In the genomic region with DNA sequence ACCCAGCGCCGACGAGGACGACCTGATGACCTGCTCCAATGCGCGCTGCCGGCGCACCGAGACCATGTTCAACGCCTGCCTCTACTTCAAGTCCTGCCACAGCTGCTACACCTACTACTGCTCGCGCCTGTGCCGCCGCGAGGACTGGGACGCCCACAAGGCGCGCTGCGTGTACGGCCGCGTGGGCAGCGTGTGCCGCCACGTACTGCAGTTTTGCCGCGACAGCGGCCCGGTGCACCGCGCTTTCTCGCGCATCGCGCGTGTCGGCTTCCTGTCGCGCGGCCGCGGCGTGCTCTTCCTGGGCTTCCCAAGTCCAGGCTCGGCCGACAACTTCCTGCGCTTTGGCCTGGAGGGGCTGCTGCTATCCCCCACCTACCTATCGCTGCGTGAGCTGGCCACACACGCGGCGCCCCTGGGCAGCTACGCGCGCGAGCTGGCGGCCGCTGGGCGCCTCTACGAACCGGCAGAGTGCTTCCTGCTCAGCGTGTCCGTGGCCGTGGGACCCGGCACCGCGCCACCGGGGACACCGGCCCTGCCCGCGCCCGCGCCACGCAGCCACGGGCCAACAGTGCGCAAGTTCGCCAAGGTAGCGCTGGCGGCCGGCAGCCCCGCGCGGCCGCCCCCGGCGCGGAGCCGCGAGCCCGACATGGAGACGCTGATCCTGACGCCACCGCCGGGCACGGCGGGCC, we compare ENCODE assay signal across 10 cellular contexts. TPM values are rescaled to one million over a fixed set of nuclear protein-coding genes. Genes with fewer than 3 reads are reported as not detected.
DNase-seq lines count a peak whose midpoint lies in the region; ATAC-seq and TF ChIP-seq lines count a peak whose summit lies in the region.
"Had no signal": no experiment of that assay in that cellular context is flagged by ENCODE, and none has a peak within 500 bp of the region (broad histone marks: within the 10 kb centered on the region; RNA-seq: fewer than 3 reads in every experiment).

No MANE protein-coding gene starts in this region.

- TF ChIP-seq EP300 in stomach (IDR thresholded peaks at IDR 0.05): no peak

- no peaks in the 10 kb centered on the region for H3K9me3 Mint-ChIP-seq in activated naive CD4-positive, alpha-beta T cell treated with anti-CD3 and anti-CD28 coated beads, Interleukin-2, amount 50 U/mL, for 24 hours

- H3K79me2 ChIP-seq in hepatocyte: peaks cover 12% of the 10 kb centered on the region

- TF ChIP-seq CTCF in VCaP (conservative IDR thresholded peaks at IDR 0.05) (no peak), hepatocyte (IDR thresholded peaks at IDR 0.05; ENCODE audit: poor library complexity) (no peak), stomach (IDR thresholded peaks at IDR 0.05) (no peak)

- H3K27ac ChIP-seq in VCaP (peak overlapping the region; percentile 99; the same call in 1 of the 2 replicates), hepatocyte (no peak overlapping the region), stomach (no peak overlapping the region)

- peaks cover 10% of the 10 kb centered on the region for H3K4me1 Mint-ChIP-seq in activated naive CD4-positive, alpha-beta T cell treated with anti-CD3 and anti-CD28 coated beads, Interleukin-2, amount 50 U/mL, for 24 hours

- no peak for ATAC-seq in HG02798 (IDR thresholded peaks at IDR 0.05; ENCODE audit: poor library complexity, unreplicated experiment)

- H3K4me3 ChIP-seq in hepatocyte: no peak overlapping the region
- peak overlapping the region; percentile 55 to 85 (median 61) for H3K4me3 ChIP-seq in stomach

- H2AFZ ChIP-seq in hepatocyte: no peak overlapping the region

- 39% methylated on average over 77 of the region's 95 CpGs for WGBS in hepatocyte (ENCODE audit: low lambda C conversion rate, missing lambda C conversion rate)
- WGBS in stomach, 5 donors: 4 to 7% (median 5%) methylated on average over 11 to 95 of the region's 95 CpGs

- no peak for DNase-seq in activated naive CD4-positive, alpha-beta T cell (lab: John Stamatoyannopoulos, UW)
- DNase-seq in hepatocyte (ENCODE audit: low spot score): no peak
- DNase-seq in stomach: no peak
- no peak for DNase-seq in OCI-M2 (lab: John Stamatoyannopoulos, UW; ENCODE audit: unreplicated experiment)
- no peak for DNase-seq in SKM-1 (lab: John Stamatoyannopoulos, UW; ENCODE audit: unreplicated experiment)
- DNase-seq: C1 segment of cervical spinal cord, MM.1S had no signal

- H3K4me3 Mint-ChIP-seq in activated naive CD4-positive, alpha-beta T cell treated with anti-CD3 and anti-CD28 coated beads, Interleukin-2, amount 50 U/mL, for 24 hours: no peak overlapping the region

- peaks cover 12% of the 10 kb centered on the region for H4K20me1 ChIP-seq in hepatocyte (ENCODE audit: insufficient read depth, poor library complexity, severe bottlenecking)

- peaks cover 3% of the 10 kb centered on the region for H3K27me3 Mint-ChIP-seq in activated naive CD4-positive, alpha-beta T cell treated with anti-CD3 and anti-CD28 coated beads, Interleukin-2, amount 50 U/mL, for 24 hours

- no peaks in the 10 kb centered on the region for H3K9me3 ChIP-seq in hepatocyte (ENCODE audit: low read depth)
- no peaks in the 10 kb centered on the region for H3K9me3 ChIP-seq in stomach

- H3K27me3 ChIP-seq in hepatocyte: no peaks in the 10 kb centered on the region
- H3K27me3 ChIP-seq in stomach: peaks cover 12 to 62% (median 41%) of the 10 kb centered on the region in 3 donors

- H3K9me2 ChIP-seq in hepatocyte (replicated peaks; ENCODE audit: insufficient read depth): no peaks in the 10 kb centered on the region

- no peaks in the 10 kb centered on the region for H3K36me3 Mint-ChIP-seq in activated naive CD4-positive, alpha-beta T cell treated with anti-CD3 and anti-CD28 coated beads, Interleukin-2, amount 50 U/mL, for 24 hours

- no peak for TF ChIP-seq POLR2A in stomach (IDR thresholded peaks at IDR 0.05)

- H3K36me3 ChIP-seq in hepatocyte (replicated peaks; ENCODE audit: insufficient read depth, low read depth) (no peaks in the 10 kb centered on the region), stomach (peaks cover 6 to 12% (median 10%) of the 10 kb centered on the region in 4 donors)

- H3K4me1 ChIP-seq in hepatocyte (ENCODE audit: insufficient read depth): peaks cover 27% of the 10 kb centered on the region
- peaks cover 63 to 89% (median 87%) of the 10 kb centered on the region in 4 donors for H3K4me1 ChIP-seq in stomach

- H3K4me2 ChIP-seq in hepatocyte: peak overlapping the region; percentile 86

- peak overlapping the region; percentile 30 for H3K27ac Mint-ChIP-seq in activated naive CD4-positive, alpha-beta T cell treated with anti-CD3 and anti-CD28 coated beads, Interleukin-2, amount 50 U/mL, for 24 hours

- intact Hi-C loops in stomach (cut with DNase I; ENCODE audit: low total_unique reads): no loop called here

RNA-seq across cellular contexts. Expression of gene PHPT1, which starts 2.7 kb away (rescaled TPM):
- total RNA-seq in hepatocyte (101 and 111 TPM in 2 replicates), stomach (10 to 100 TPM; 31.5 to 45.5 (median 38.8) TPM)
- polyA plus RNA-seq in hepatocyte (384 and 390 TPM in 2 replicates), stomach (100 to 1,000 TPM; 151 to 168 (median 156) TPM)

RNA-seq across cellular contexts. Expression of gene AJM1, which starts 4.2 kb away (rescaled TPM):
- 2.0 and 3.0 TPM in 2 replicates for total RNA-seq in hepatocyte
- 7.2 and 7.7 TPM in 2 replicates for polyA plus RNA-seq in hepatocyte
- 10 to 100 TPM in 2 of 5 donors, 1 to 10 TPM in 3; 1.4 to 37.4 (median 9.3) TPM for total RNA-seq in stomach
- 1 to 10 TPM in 2 of 3 donors, under 1 TPM in 1; 0.46 to 3.3 (median 1.5) TPM for polyA plus RNA-seq in stomach

RNA-seq across cellular contexts. Expression of gene MAMDC4, which starts 5.6 kb away (rescaled TPM):
- total RNA-seq in hepatocyte: 7.9 and 8.5 TPM in 2 replicates
- 12.7 and 16.9 TPM in 2 replicates for polyA plus RNA-seq in hepatocyte
- 100 to 1,000 TPM in 1 of 5 donors, 1 to 10 TPM in 4; 1.8 to 317 (median 5.8) TPM for total RNA-seq in stomach
- polyA plus RNA-seq in stomach: 10 to 100 TPM in 1 of 3 donors, 1 to 10 TPM in 2; 1.1 to 11.2 (median 3.1) TPM

RNA-seq across cellular contexts. Expression of gene EDF1, which starts 19.6 kb away (rescaled TPM):
- total RNA-seq in hepatocyte: 318 and 372 TPM in 2 replicates
- polyA plus RNA-seq in hepatocyte: 508 and 568 TPM in 2 replicates
- total RNA-seq in stomach: 100 to 1,000 TPM; 132 to 229 (median 208) TPM
- 100 to 1,000 TPM; 572 to 798 (median 789) TPM for polyA plus RNA-seq in stomach

RNA-seq across cellular contexts. Expression of gene RABL6, which starts 38.8 kb away (rescaled TPM):
- total RNA-seq in hepatocyte (67.2 and 72.3 TPM in 2 replicates), stomach (100 to 1,000 TPM in 1 of 5 donors, 10 to 100 TPM in 4; 47.4 to 615 (median 65.1) TPM)
- polyA plus RNA-seq in hepatocyte (103 and 110 TPM in 2 replicates), stomach (10 to 100 TPM; 54.2 to 82.1 (median 56.0) TPM)
